ENCODE assay signal across 8 cellular contexts in genomic region chr10:102917962-102918816, GRCh38. TPM values are rescaled to one million over a fixed set of nuclear protein-coding genes. Genes with fewer than 3 reads are reported as not detected.
A peak's percentile ranks its signal among the peaks of the same experiment; 100 is the strongest.
DNase-seq lines count a peak whose midpoint lies in the region; ATAC-seq and TF ChIP-seq lines count a peak whose summit lies in the region.

TSS of gene CNNM2 (plus strand) at chr10:102918294. CDS start at chr10:102918481, 187 bp downstream.

- intact Hi-C loops in activated T-helper 2 cell treated with anti-CD3 and anti-CD28 coated beads, Interferon-gamma antibody, Interleukin-2, Interleukin-4, amounts not matched to agents 10 μg/mL and 5 μg/mL and 100 μg/mL, durations not matched to agents 14 hours and 24 hours and 36 hours (cut with micrococcal nuclease) = loop anchor here (1.0 to 10.0 kb wide), 9 partner anchors 18 to 1083 kb away; partner anchors contain the start of genes BORCS7 and CYP17A1
- intact Hi-C loops in naive thymus-derived CD4-positive, alpha-beta T cell (cut with micrococcal nuclease) = loop anchor here (1.0 to 5.0 kb wide), 26 partner anchors 64 to 1856 kb away; partner anchors contain the start of genes ACTR1A (in 2 of the 2), ATP5MK (in 2 of the 2), BORCS7 (in 2 of the 2) and PDCD11 (in 2 of the 2)

- H3K27ac Mint-ChIP-seq in activated T-helper 2 cell treated with anti-CD3 and anti-CD28 coated beads, Interferon-gamma antibody, Interleukin-2, Interleukin-4, amounts not matched to agents 10 μg/mL and 5 μg/mL and 100 μg/mL, durations not matched to agents 14 hours and 24 hours and 36 hours = peak within 1 kb of the TSS; percentile 88
- H3K27ac Mint-ChIP-seq in naive thymus-derived CD4-positive, alpha-beta T cell = peak within 1 kb of the TSS; percentile 82 to 97 (median 94)
- peak within 1 kb of the TSS; percentile 93 for H3K27ac Mint-ChIP-seq in stimulated activated memory B cell treated with anti-CD40 and anti-IgM and Interleukin-4, amounts not matched to agents 10 μg/mL and 1 μg/mL and 100 μg/mL, for 72 hours

- H3K9me3 ChIP-seq in naive thymus-derived CD4-positive, alpha-beta T cell (ENCODE audit: control insufficient read depth in 2 of 3, low read length in 3 of 3) = no peaks in the 10 kb centered on the region

- peaks cover 3% of the 10 kb centered on the region for H3K27me3 Mint-ChIP-seq in activated T-helper 2 cell treated with anti-CD3 and anti-CD28 coated beads, Interferon-gamma antibody, Interleukin-2, Interleukin-4, amounts not matched to agents 10 μg/mL and 5 μg/mL and 100 μg/mL, durations not matched to agents 14 hours and 24 hours and 36 hours (ENCODE audit: low read depth)
- H3K27me3 Mint-ChIP-seq in naive thymus-derived CD4-positive, alpha-beta T cell = peaks cover 0 to 14% (median 5%) of the 10 kb centered on the region in 5 donors
- peaks cover 28% of the 10 kb centered on the region for H3K27me3 Mint-ChIP-seq in stimulated activated memory B cell treated with anti-CD40 and anti-IgM and Interleukin-4, amounts not matched to agents 10 μg/mL and 1 μg/mL and 100 μg/mL, for 72 hours

- TF ChIP-seq CTCF in LNCaP clone FGC (IDR thresholded peaks at IDR 0.05; ENCODE audit: control insufficient read depth, extremely low read depth, insufficient read depth) (no peak; the same call in 1 of the 2 replicates), fibroblast of mammary gland (conservative IDR thresholded peaks at IDR 0.05; ENCODE audit: control insufficient read depth, insufficient read depth, low read depth, low read length) (no peak)

- H3K9me3 Mint-ChIP-seq in activated T-helper 2 cell treated with anti-CD3 and anti-CD28 coated beads, Interferon-gamma antibody, Interleukin-2, Interleukin-4, amounts not matched to agents 10 μg/mL and 5 μg/mL and 100 μg/mL, durations not matched to agents 14 hours and 24 hours and 36 hours = no peaks in the 10 kb centered on the region
- H3K9me3 Mint-ChIP-seq in naive thymus-derived CD4-positive, alpha-beta T cell = peaks cover 0 to 4% (median 0%) of the 10 kb centered on the region in 11 donors
- H3K9me3 Mint-ChIP-seq in stimulated activated memory B cell treated with anti-CD40 and anti-IgM and Interleukin-4, amounts not matched to agents 10 μg/mL and 1 μg/mL and 100 μg/mL, for 72 hours = no peaks in the 10 kb centered on the region

- H3K4me3 ChIP-seq in LNCaP clone FGC (ENCODE audit: low read depth, low read length) (peak within 1 kb of the TSS; percentile 80), fibroblast of mammary gland (ENCODE audit: control insufficient read depth, low read depth, low read length) (peak within 1 kb of the TSS; percentile 92)
- peak within 1 kb of the TSS; percentile 98 for H3K4me3 ChIP-seq in naive thymus-derived CD4-positive, alpha-beta T cell (ENCODE audit: low read length)

- peaks cover 12% of the 10 kb centered on the region for H3K36me3 Mint-ChIP-seq in activated T-helper 2 cell treated with anti-CD3 and anti-CD28 coated beads, Interferon-gamma antibody, Interleukin-2, Interleukin-4, amounts not matched to agents 10 μg/mL and 5 μg/mL and 100 μg/mL, durations not matched to agents 14 hours and 24 hours and 36 hours (ENCODE audit: low read depth)
- peaks cover 0 to 16% (median 0%) of the 10 kb centered on the region in 5 donors for H3K36me3 Mint-ChIP-seq in naive thymus-derived CD4-positive, alpha-beta T cell
- H3K36me3 Mint-ChIP-seq in stimulated activated memory B cell treated with anti-CD40 and anti-IgM and Interleukin-4, amounts not matched to agents 10 μg/mL and 1 μg/mL and 100 μg/mL, for 72 hours = no peaks in the 10 kb centered on the region

- peak; percentile 100 for DNase-seq in ELF-1 (ENCODE audit: low read depth, low spot score)
- peak; percentile 100 for DNase-seq in H4 (ENCODE audit: low spot score)
- DNase-seq in LNCaP clone FGC (ENCODE audit: low read depth) = peak; percentile 99
- DNase-seq in RPMI8226 = peak; percentile 98
- peak; percentile 100 for DNase-seq in activated T-helper 2 cell treated with anti-CD3 and anti-CD28 coated beads, Interferon-gamma antibody, Interleukin-2, Interleukin-4, amounts not matched to agents 10 μg/mL and 5 μg/mL and 100 μg/mL, durations not matched to agents 14 hours and 24 hours and 36 hours (ENCODE audit: low spot score)
- DNase-seq in fibroblast of mammary gland (ENCODE audit: low read depth) = peak; percentile 99
- peak; percentile 95 to 100 (median 99) for DNase-seq in naive thymus-derived CD4-positive, alpha-beta T cell

- peaks cover 34 to 35% of the 10 kb centered on the region in 2 donors for H3K4me1 ChIP-seq in naive thymus-derived CD4-positive, alpha-beta T cell (ENCODE audit: control insufficient read depth in 2 of 2, insufficient read depth in 2 of 2, low read length in 2 of 2)

- ATAC-seq in naive thymus-derived CD4-positive, alpha-beta T cell = peak; percentile 95
- ATAC-seq in stimulated activated memory B cell treated with anti-CD40 and anti-IgM and Interleukin-4, amounts not matched to agents 10 μg/mL and 1 μg/mL and 100 μg/mL, for 72 hours = peak; percentile 97

- H3K27ac ChIP-seq in naive thymus-derived CD4-positive, alpha-beta T cell (ENCODE audit: low read depth, low read length) = peak within 1 kb of the TSS; percentile 83

- H3K27me3 ChIP-seq in naive thymus-derived CD4-positive, alpha-beta T cell (ENCODE audit: control insufficient read depth in 2 of 2, insufficient read depth in 2 of 2, low read length in 2 of 2) = no peaks in the 10 kb centered on the region

- CTCF ChIA-PET in naive thymus-derived CD4-positive, alpha-beta T cell (lab: Charles Lee) = interaction anchor here (0.6 to 2.3 kb wide), 12 partner anchors 10 to 486 kb away, joined by 3 to 27 read pairs (median 4); partner anchors contain the start of genes CUEDC2 and NT5C2

- peak within 1 kb of the TSS; percentile 92 for H3K4me3 Mint-ChIP-seq in activated T-helper 2 cell treated with anti-CD3 and anti-CD28 coated beads, Interferon-gamma antibody, Interleukin-2, Interleukin-4, amounts not matched to agents 10 μg/mL and 5 μg/mL and 100 μg/mL, durations not matched to agents 14 hours and 24 hours and 36 hours (ENCODE audit: low read depth)
- H3K4me3 Mint-ChIP-seq in naive thymus-derived CD4-positive, alpha-beta T cell = peak within 1 kb of the TSS; percentile 94 to 99 (median 96)
- H3K4me3 Mint-ChIP-seq in stimulated activated memory B cell treated with anti-CD40 and anti-IgM and Interleukin-4, amounts not matched to agents 10 μg/mL and 1 μg/mL and 100 μg/mL, for 72 hours = peak within 1 kb of the TSS; percentile 93

- H3K4me1 Mint-ChIP-seq in activated T-helper 2 cell treated with anti-CD3 and anti-CD28 coated beads, Interferon-gamma antibody, Interleukin-2, Interleukin-4, amounts not matched to agents 10 μg/mL and 5 μg/mL and 100 μg/mL, durations not matched to agents 14 hours and 24 hours and 36 hours (ENCODE audit: low read depth) = peaks cover 47% of the 10 kb centered on the region
- H3K4me1 Mint-ChIP-seq in naive thymus-derived CD4-positive, alpha-beta T cell = peaks cover 41 to 68% (median 56%) of the 10 kb centered on the region in 7 donors
- peaks cover 55% of the 10 kb centered on the region for H3K4me1 Mint-ChIP-seq in stimulated activated memory B cell treated with anti-CD40 and anti-IgM and Interleukin-4, amounts not matched to agents 10 μg/mL and 1 μg/mL and 100 μg/mL, for 72 hours

- H3K36me3 ChIP-seq in naive thymus-derived CD4-positive, alpha-beta T cell (ENCODE audit: control insufficient read depth in 2 of 3, insufficient read depth in 3 of 3, low read length in 3 of 3) = no peaks in the 10 kb centered on the region

- POLR2A ChIA-PET in naive thymus-derived CD4-positive, alpha-beta T cell (lab: Charles Lee) = interaction anchor here (0.6 to 1.7 kb wide), 11 partner anchors 148 to 928 kb away, joined by 3 to 4 read pairs (median 3); partner anchors contain the start of genes C10orf95, NOLC1 and PDCD11

RNA-seq across cellular contexts. Expression of gene CNNM2, which starts in this region (rescaled TPM):
- 3.4 and 4.1 TPM in 2 replicates for total RNA-seq in H4 (2014; rRNA removed; shearing (Covaris generic))
- 7.2 and 7.5 TPM in 2 replicates for total RNA-seq in activated T-helper 2 cell treated with anti-CD3 and anti-CD28 coated beads, Interferon-gamma antibody, Interleukin-2, Interleukin-4, amounts not matched to agents 10 μg/mL and 5 μg/mL and 100 μg/mL, durations not matched to agents 14 hours and 24 hours and 36 hours
- total RNA-seq in naive thymus-derived CD4-positive, alpha-beta T cell = 10 to 100 TPM in 3 of 5 experiments, 1 to 10 TPM in 2; 9.3 to 17.5 (median 12.0) TPM
- 1 to 10 TPM; 4.3 to 6.7 TPM for polyA plus RNA-seq in naive thymus-derived CD4-positive, alpha-beta T cell

Comparison
In these comparisons a context has a peak if more than half of its experiments do, and no peak if none do; other contexts are left out.
1. Peak in every context shown above with its lines: DNase-seq, ATAC-seq, H3K4me3 ChIP-seq and H3K27ac ChIP-seq.